ENCODE assay signal across 35 cellular contexts in the genomic region with DNA sequence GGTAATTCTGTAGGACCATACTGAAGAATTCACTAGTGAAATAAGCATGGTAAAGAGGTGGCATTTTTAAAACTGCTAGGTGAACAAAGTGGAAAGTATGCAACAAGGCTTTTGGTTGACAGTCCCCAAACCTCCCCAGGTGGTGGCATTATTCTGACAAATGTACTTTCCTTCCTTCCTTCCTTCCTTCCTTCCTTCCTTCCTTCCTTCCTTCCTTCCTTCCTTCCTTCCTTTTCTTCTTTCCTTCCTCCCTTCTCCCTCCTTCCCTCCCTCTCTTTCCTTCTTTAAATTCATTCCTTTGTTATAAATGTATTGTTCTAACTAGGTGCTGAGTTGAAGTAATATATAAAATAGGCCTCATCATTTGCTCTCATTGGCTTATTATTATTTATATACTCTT.
"Had no signal": no experiment of that assay in that cellular context is flagged by ENCODE, and none has a peak within 500 bp of the region (broad histone marks: within the 10 kb centered on the region; RNA-seq: fewer than 3 reads in every experiment).

No MANE protein-coding gene starts in this region.

- H3K9ac ChIP-seq: KMS-11 had no signal

- H3K36me3 ChIP-seq: MG63 had no signal

- H3K27me3 ChIP-seq: MG63 had no signal

- H3K9me3 ChIP-seq: MG63 had no signal

- DNase-seq: Karpas-422, Kasumi-1, KG1, MG63, MM.1S, MV-4-11, NCI-H1048, NCI-H1092, NCI-H1092 treated with DMSO at 0.1 percent for 48 hours, NCI-H1105, NCI-H1105 treated with DMSO at 0.1 percent for 48 hours, NCI-H1417, NCI-H1417 treated with DMSO at 0.1 percent for 48 hours, NCI-H1436, NCI-H1436 treated with DMSO at 0.1 percent for 48 hours, NCI-H146, NCI-H1694, NCI-H1694 treated with DMSO at 0.1 percent for 48 hours, NCI-H187, NCI-H187 treated with DMSO at 0.1 percent for 48 hours, NCI-H1930, NCI-H2029, NCI-H2029 treated with DMSO at 0.1 percent for 48 hours, NCI-H2081, NCI-H2081 treated with DMSO at 0.1 percent for 48 hours, NCI-H2107, NCI-H2171, NCI-H2171 treated with DMSO at 0.1 percent for 48 hours, NCI-H2227 treated with DMSO at 0.1 percent for 48 hours, NCI-H226, NCI-H345, NCI-H446, NCI-H446 treated with DMSO at 0.1 percent for 48 hours, NCI-H510A had no signal

- H3K4me3 ChIP-seq: MG63 had no signal

- H3K27ac ChIP-seq: KMS-11 had no signal
